ENCODE assay signal across 1 cellular context in genomic region chr4:177444911-177445736, GRCh38.
TF ChIP-seq lines count a peak whose summit lies in the region.

No MANE protein-coding gene starts in this region.

TF ChIP-seq in HepG2, 621 proteins besides CTCF, POLR2A, EP300 and RAD21 (continued from another document):
- TF ChIP-seq ZBTB33 (CRISPR knock-in tag; IDR thresholded peaks at IDR 0.05) = 0 out of 2 replicates have a peak, but pooled peaks have one; percentile 7
